Comparison of ENCODE assay signal across 9 cellular contexts in the genomic region with DNA sequence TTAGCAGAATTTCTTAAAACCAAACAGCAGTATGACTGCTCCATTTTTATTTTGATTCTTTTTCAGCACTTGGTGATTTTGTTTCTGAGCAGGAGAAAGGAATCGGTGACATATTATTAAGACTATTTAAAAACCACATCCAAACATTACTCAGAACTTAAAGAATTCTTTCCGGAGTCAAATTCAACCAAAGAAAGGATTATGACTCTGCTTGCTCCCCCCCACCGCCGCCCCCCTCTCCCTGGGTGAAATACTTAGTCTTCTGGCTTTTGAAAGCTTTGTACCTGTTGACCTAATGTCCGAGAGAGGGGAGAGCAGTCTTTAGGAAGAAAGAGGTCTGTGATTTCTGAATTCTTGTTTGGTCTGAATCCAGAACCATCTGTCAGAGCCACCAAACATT. TPM values are rescaled to one million over a fixed set of nuclear protein-coding genes. Genes with fewer than 3 reads are reported as not detected.
DNase-seq lines count a peak whose midpoint lies in the region; ATAC-seq, FAIRE-seq and TF ChIP-seq lines count a peak whose summit lies in the region.
"Had no signal": no experiment of that assay in that cellular context is flagged by ENCODE, and none has a peak within 500 bp of the region (broad histone marks: within the 10 kb centered on the region; RNA-seq: fewer than 3 reads in every experiment).

No MANE protein-coding gene starts in this region.

- H3K4me1 Mint-ChIP-seq in endothelial cell (ENCODE audit: unreplicated experiment) (no peaks in the 10 kb centered on the region), T-helper 17 cell (peaks cover 4% of the 10 kb centered on the region)

- H3K27me3 ChIP-seq in brain microvascular endothelial cell (replicated peaks) = no peaks in the 10 kb centered on the region
- no peaks in the 10 kb centered on the region for H3K27me3 ChIP-seq in lower lobe of right lung (ENCODE audit: low read depth)
- H3K27me3 ChIP-seq in upper lobe of right lung = no peaks in the 10 kb centered on the region

- peak overlapping the region; percentile 99 for H3K27ac ChIP-seq in brain microvascular endothelial cell
- H3K27ac ChIP-seq in lower lobe of right lung = peak overlapping the region; percentile 32
- peak overlapping the region; percentile 60 for H3K27ac ChIP-seq in upper lobe of right lung

- no peak for FAIRE-seq in HTR-8/SVneo (lab: Jason Lieb, UNC)

- intact Hi-C loops in lower lobe of right lung (cut with DNase I) = no loop called here
- intact Hi-C loops in upper lobe of right lung (cut with DNase I) = no loop called here

- H3K4me3 ChIP-seq in brain microvascular endothelial cell (ENCODE audit: low read depth, low read length) (peak overlapping the region; percentile 12), lower lobe of right lung (no peak overlapping the region), upper lobe of right lung (no peak overlapping the region)

- H3K36me3 ChIP-seq in brain microvascular endothelial cell (replicated peaks) (no peaks in the 10 kb centered on the region), lower lobe of right lung (no peaks in the 10 kb centered on the region), upper lobe of right lung (no peaks in the 10 kb centered on the region)

- H3K9me3 Mint-ChIP-seq in endothelial cell (ENCODE audit: unreplicated experiment) = peaks cover under 1% of the 10 kb centered on the region

- H3K4me3 Mint-ChIP-seq in endothelial cell (ENCODE audit: unreplicated experiment) = no peak overlapping the region
- H3K4me3 Mint-ChIP-seq in T-helper 17 cell = no peak overlapping the region

- TF ChIP-seq CTCF in brain microvascular endothelial cell (IDR thresholded peaks at IDR 0.05; ENCODE audit: low read depth, low read length, missing control alignments) (no peak), lower lobe of right lung (IDR thresholded peaks at IDR 0.05) (no peak), upper lobe of right lung (IDR thresholded peaks at IDR 0.05) (no peak), endothelial cell (IDR thresholded peaks at IDR 0.05; ENCODE audit: unreplicated experiment) (no peak)

- ATAC-seq in lower lobe of right lung = peak in 1 of 2 donors; percentile 21
- no peak for ATAC-seq in upper lobe of right lung
- no peak for ATAC-seq in HG03108 (IDR thresholded peaks at IDR 0.05; ENCODE audit: unreplicated experiment)
- no peak for ATAC-seq in T-helper 17 cell

- H3K4me1 ChIP-seq in lower lobe of right lung (peaks cover 47% of the 10 kb centered on the region), upper lobe of right lung (peaks cover 50% of the 10 kb centered on the region)

- H3K9me3 ChIP-seq in lower lobe of right lung (no peaks in the 10 kb centered on the region), upper lobe of right lung (no peaks in the 10 kb centered on the region), T-helper 17 cell (ENCODE audit: control insufficient read depth, low read length, poor library complexity, severe bottlenecking) (no peaks in the 10 kb centered on the region)

- peak; percentile 82 for DNase-seq in HTR-8/SVneo (ENCODE audit: insufficient read length, low spot score)
- DNase-seq in brain microvascular endothelial cell = peak; percentile 89
- DNase-seq in lower lobe of right lung = no peak
- no peak for DNase-seq in upper lobe of right lung
- no peak for DNase-seq in endothelial cell (ENCODE audit: low spot score)
- no peak for DNase-seq in T-helper 17 cell
- DNase-seq: activated naive CD4-positive, alpha-beta T cell; T-helper 9 cell had no signal

- H3K27ac Mint-ChIP-seq in endothelial cell (ENCODE audit: unreplicated experiment) = no peak overlapping the region
- no peak overlapping the region for H3K27ac Mint-ChIP-seq in T-helper 17 cell

- H3K36me3 Mint-ChIP-seq in endothelial cell (ENCODE audit: low read depth, unreplicated experiment) (no peaks in the 10 kb centered on the region), T-helper 17 cell (ENCODE audit: low read depth) (peaks cover 2% of the 10 kb centered on the region)

- in situ Hi-C loops in brain microvascular endothelial cell (cut with HindIII; ENCODE audit: low pct_ligation_motif_present, low sequenced_read_pairs) = loop anchor here (5.0 kb wide), 1 partner anchor 33 kb away; no protein-coding TSS in a partner anchor

- H3K27me3 Mint-ChIP-seq in endothelial cell (ENCODE audit: unreplicated experiment) = peaks cover 5% of the 10 kb centered on the region
- peaks cover 39% of the 10 kb centered on the region for H3K27me3 Mint-ChIP-seq in T-helper 17 cell

RNA-seq across cellular contexts. Expression of a gene that starts 17.9 kb away (rescaled TPM):
- total RNA-seq in lower lobe of right lung (142 TPM), upper lobe of right lung (154 TPM), endothelial cell (ENCODE audit: unreplicated experiment) (6.8 TPM), T-helper 17 cell (10 to 100 TPM; 15.4 to 16.6 TPM)

RNA-seq across cellular contexts. Expression of a gene that starts 53.5 kb away (rescaled TPM):
- total RNA-seq in lower lobe of right lung = 9.1 TPM
- total RNA-seq in upper lobe of right lung = 27.8 TPM
- not detected for total RNA-seq in endothelial cell (ENCODE audit: unreplicated experiment)
- total RNA-seq in T-helper 17 cell = not detected

RNA-seq across cellular contexts. Expression of a gene that starts 54.9 kb away (rescaled TPM):
- total RNA-seq in lower lobe of right lung (9.2 TPM), upper lobe of right lung (11.3 TPM), endothelial cell (ENCODE audit: unreplicated experiment) (28.1 TPM), T-helper 17 cell (not detected)

Comparison
In these comparisons a context has a peak if more than half of its experiments do, and no peak if none do; other contexts are left out.
1. DNase-seq: peak in HTR-8/SVneo (single experiment) and brain microvascular endothelial cell (single experiment); none in lower lobe of right lung (single experiment), upper lobe of right lung (single experiment), endothelial cell (single experiment) and T-helper 17 cell (0 of 3).
2. H3K27ac ChIP-seq: peak in every context shown above with its lines; median percentile 99 in brain microvascular endothelial cell; 60 in upper lobe of right lung; 32 in lower lobe of right lung.
3. RNA of a gene that starts 54.9 kb away (total RNA-seq): 28.1 TPM in endothelial cell (single experiment), 11.3 TPM in upper lobe of right lung (single experiment) and 9.2 TPM in lower lobe of right lung (single experiment); not detected in T-helper 17 cell; every median in the first group is over 10 times any median in the second.